In the genomic region with DNA sequence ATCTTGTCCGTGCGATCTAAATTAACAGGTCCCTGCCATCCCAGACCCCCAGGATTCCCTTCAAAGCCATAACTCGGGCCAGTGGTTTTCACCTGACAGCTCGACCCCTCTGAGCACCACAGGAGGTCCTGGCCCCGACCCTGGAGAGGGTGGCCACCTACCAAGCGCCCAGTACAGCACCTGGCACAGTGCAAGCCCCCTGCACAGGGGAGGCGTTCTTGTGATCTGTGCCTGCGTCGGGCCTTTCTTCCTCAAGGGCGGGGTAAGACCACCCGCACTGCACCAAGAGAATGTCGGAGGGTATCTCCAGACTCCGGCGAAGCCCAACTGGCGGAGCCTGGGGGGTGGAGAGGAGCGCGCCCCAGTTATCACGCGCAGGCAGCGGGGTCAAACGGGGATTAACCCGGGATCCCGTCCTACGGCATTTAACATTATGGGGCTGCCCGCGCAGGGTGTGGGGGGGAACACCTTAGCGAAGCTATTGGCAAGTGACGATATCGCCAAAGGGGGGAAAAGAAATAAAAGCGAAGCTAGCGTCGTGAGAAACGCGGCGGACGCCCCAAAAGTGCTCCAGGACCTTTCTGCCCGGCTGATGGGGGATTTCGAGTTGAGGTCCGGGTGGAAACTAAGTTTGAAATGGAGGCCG, we compare ENCODE assay signal across 8 cellular contexts. TPM values are rescaled to one million over a fixed set of nuclear protein-coding genes. Genes with fewer than 3 reads are reported as not detected.
A peak's percentile ranks its signal among the peaks of the same experiment; 100 is the strongest.
DNase-seq lines count a peak whose midpoint lies in the region; ATAC-seq lines count a peak whose summit lies in the region.

No MANE protein-coding gene starts in this region.

- no peaks in the 10 kb centered on the region for H3K9me3 Mint-ChIP-seq in activated T-helper 1 cell treated with anti-CD3 and anti-CD28 coated beads, Interleukin-12 subunit alpha, Interleukin-12 subunit beta, Interleukin-2, Interleukin-4 antibody, amounts not matched to agents 30 ng/mL and 10 ng/mL and 1 ng/mL, durations not matched to agents 14 hours and 24 hours and 36 hours

- DNase-seq in activated gamma-delta T cell treated with Interleukin-2 at 50 U/mL for 16 hours: peak; percentile 32
- no peak for DNase-seq in activated gamma-delta T cell (lab: John Stamatoyannopoulos, UW)
- DNase-seq in activated T-helper 1 cell treated with anti-CD3 and anti-CD28 coated beads, Interleukin-12 subunit alpha, Interleukin-12 subunit beta, Interleukin-2, Interleukin-4 antibody, amounts not matched to agents 30 ng/mL and 10 ng/mL and 1 ng/mL, durations not matched to agents 14 hours and 24 hours and 36 hours (ENCODE audit: low spot score): no peak
- peak; percentile 39 for DNase-seq in globus pallidus (ENCODE audit: low spot score)
- peak; percentile 85 for DNase-seq in posterior vena cava (ENCODE audit: low spot score)
- DNase-seq in NCI-H2029 treated with DMSO at 0.1 percent for 48 hours (lab: John Stamatoyannopoulos, UW): no peak

- H3K4me3 Mint-ChIP-seq in activated T-helper 1 cell treated with anti-CD3 and anti-CD28 coated beads, Interleukin-12 subunit alpha, Interleukin-12 subunit beta, Interleukin-2, Interleukin-4 antibody, amounts not matched to agents 30 ng/mL and 10 ng/mL and 1 ng/mL, durations not matched to agents 14 hours and 24 hours and 36 hours: peak overlapping the region; percentile 97

- intact Hi-C loops in activated T-helper 1 cell treated with anti-CD3 and anti-CD28 coated beads, Interleukin-12 subunit alpha, Interleukin-12 subunit beta, Interleukin-2, Interleukin-4 antibody, amounts not matched to agents 30 ng/mL and 10 ng/mL and 1 ng/mL, durations not matched to agents 14 hours and 24 hours and 36 hours (cut with micrococcal nuclease): loop anchor here (1.0 to 10.0 kb wide), 12 partner anchors 9 to 534 kb away; partner anchors contain the start of genes ACTN4, ECH1, FAM98C and KCNK6
- intact Hi-C loops in posterior vena cava (cut with DNase I): loop anchor here in 1 of 2 donors (5.0 kb wide), 1 partner anchor 204 kb away; the partner anchor contains the start of gene ACTN4

- peaks cover 2% of the 10 kb centered on the region for H3K27me3 Mint-ChIP-seq in activated T-helper 1 cell treated with anti-CD3 and anti-CD28 coated beads, Interleukin-12 subunit alpha, Interleukin-12 subunit beta, Interleukin-2, Interleukin-4 antibody, amounts not matched to agents 30 ng/mL and 10 ng/mL and 1 ng/mL, durations not matched to agents 14 hours and 24 hours and 36 hours (ENCODE audit: insufficient read depth)

- peak overlapping the region; percentile 99 for H3K27ac Mint-ChIP-seq in activated T-helper 1 cell treated with anti-CD3 and anti-CD28 coated beads, Interleukin-12 subunit alpha, Interleukin-12 subunit beta, Interleukin-2, Interleukin-4 antibody, amounts not matched to agents 30 ng/mL and 10 ng/mL and 1 ng/mL, durations not matched to agents 14 hours and 24 hours and 36 hours

- ATAC-seq in HG03097 (IDR thresholded peaks at IDR 0.05; ENCODE audit: low FRiP score, unreplicated experiment): no peak
- ATAC-seq in HG02678 (IDR thresholded peaks at IDR 0.05; ENCODE audit: unreplicated experiment): no peak

- H3K36me3 Mint-ChIP-seq in activated T-helper 1 cell treated with anti-CD3 and anti-CD28 coated beads, Interleukin-12 subunit alpha, Interleukin-12 subunit beta, Interleukin-2, Interleukin-4 antibody, amounts not matched to agents 30 ng/mL and 10 ng/mL and 1 ng/mL, durations not matched to agents 14 hours and 24 hours and 36 hours (ENCODE audit: low read depth): peaks cover 26% of the 10 kb centered on the region

- H3K4me1 Mint-ChIP-seq in activated T-helper 1 cell treated with anti-CD3 and anti-CD28 coated beads, Interleukin-12 subunit alpha, Interleukin-12 subunit beta, Interleukin-2, Interleukin-4 antibody, amounts not matched to agents 30 ng/mL and 10 ng/mL and 1 ng/mL, durations not matched to agents 14 hours and 24 hours and 36 hours (ENCODE audit: low read depth): peaks cover 41% of the 10 kb centered on the region

RNA-seq across cellular contexts. Expression of gene HNRNPL, which starts 1.3 kb away (rescaled TPM):
- total RNA-seq in activated T-helper 1 cell treated with anti-CD3 and anti-CD28 coated beads, Interleukin-12 subunit alpha, Interleukin-12 subunit beta, Interleukin-2, Interleukin-4 antibody, amounts not matched to agents 30 ng/mL and 10 ng/mL and 1 ng/mL, durations not matched to agents 14 hours and 24 hours and 36 hours: 632 and 659 TPM in 2 replicates
- 100 to 1,000 TPM; 191 to 194 TPM for total RNA-seq in posterior vena cava

RNA-seq across cellular contexts. Expression of gene ECH1, which starts 19.5 kb away (rescaled TPM):
- 125 and 132 TPM in 2 replicates for total RNA-seq in activated T-helper 1 cell treated with anti-CD3 and anti-CD28 coated beads, Interleukin-12 subunit alpha, Interleukin-12 subunit beta, Interleukin-2, Interleukin-4 antibody, amounts not matched to agents 30 ng/mL and 10 ng/mL and 1 ng/mL, durations not matched to agents 14 hours and 24 hours and 36 hours
- 100 to 1,000 TPM; 100 to 158 TPM for total RNA-seq in posterior vena cava

RNA-seq across cellular contexts. Expression of gene RINL, which starts 27.0 kb away (rescaled TPM):
- total RNA-seq in activated T-helper 1 cell treated with anti-CD3 and anti-CD28 coated beads, Interleukin-12 subunit alpha, Interleukin-12 subunit beta, Interleukin-2, Interleukin-4 antibody, amounts not matched to agents 30 ng/mL and 10 ng/mL and 1 ng/mL, durations not matched to agents 14 hours and 24 hours and 36 hours: 70.7 and 73.1 TPM in 2 replicates
- total RNA-seq in posterior vena cava: 1 to 10 TPM; 5.8 to 6.1 TPM

RNA-seq across cellular contexts. Expression of gene LGALS4, which starts 38.4 kb away (rescaled TPM):
- total RNA-seq in activated T-helper 1 cell treated with anti-CD3 and anti-CD28 coated beads, Interleukin-12 subunit alpha, Interleukin-12 subunit beta, Interleukin-2, Interleukin-4 antibody, amounts not matched to agents 30 ng/mL and 10 ng/mL and 1 ng/mL, durations not matched to agents 14 hours and 24 hours and 36 hours: 1.1 and 1.3 TPM in 2 replicates
- under 1 TPM in 1 of 2 donors, not detected in 1; 0.86 TPM for total RNA-seq in posterior vena cava

RNA-seq across cellular contexts. Expression of gene SIRT2, which starts 48.3 kb away (rescaled TPM):
- 28.3 and 28.7 TPM in 2 replicates for total RNA-seq in activated T-helper 1 cell treated with anti-CD3 and anti-CD28 coated beads, Interleukin-12 subunit alpha, Interleukin-12 subunit beta, Interleukin-2, Interleukin-4 antibody, amounts not matched to agents 30 ng/mL and 10 ng/mL and 1 ng/mL, durations not matched to agents 14 hours and 24 hours and 36 hours
- total RNA-seq in posterior vena cava: 10 to 100 TPM; 41.7 to 48.1 TPM

Comparison
In these comparisons a context has a peak if more than half of its experiments do, and no peak if none do; other contexts are left out.
1. DNase-seq: peak in activated gamma-delta T cell treated with Interleukin-2 at 50 U/mL for 16 hours (single experiment), globus pallidus (single experiment) and posterior vena cava (single experiment); none in activated gamma-delta T cell (single experiment), activated T-helper 1 cell treated with anti-CD3 and anti-CD28 coated beads, Interleukin-12 subunit alpha, Interleukin-12 subunit beta, Interleukin-2, Interleukin-4 antibody, amounts not matched to agents 30 ng/mL and 10 ng/mL and 1 ng/mL, durations not matched to agents 14 hours and 24 hours and 36 hours (single experiment) and NCI-H2029 treated with DMSO at 0.1 percent for 48 hours (single experiment).
2. RNA of gene RINL, which starts 27.0 kb away (total RNA-seq): 70.7 to 73.1 TPM in activated T-helper 1 cell treated with anti-CD3 and anti-CD28 coated beads, Interleukin-12 subunit alpha, Interleukin-12 subunit beta, Interleukin-2, Interleukin-4 antibody, amounts not matched to agents 30 ng/mL and 10 ng/mL and 1 ng/mL, durations not matched to agents 14 hours and 24 hours and 36 hours; 5.8 to 6.1 TPM in posterior vena cava; every median in the first group is over 10 times any median in the second.